ENCODE assay signal across 1 cellular context in the genomic region with DNA sequence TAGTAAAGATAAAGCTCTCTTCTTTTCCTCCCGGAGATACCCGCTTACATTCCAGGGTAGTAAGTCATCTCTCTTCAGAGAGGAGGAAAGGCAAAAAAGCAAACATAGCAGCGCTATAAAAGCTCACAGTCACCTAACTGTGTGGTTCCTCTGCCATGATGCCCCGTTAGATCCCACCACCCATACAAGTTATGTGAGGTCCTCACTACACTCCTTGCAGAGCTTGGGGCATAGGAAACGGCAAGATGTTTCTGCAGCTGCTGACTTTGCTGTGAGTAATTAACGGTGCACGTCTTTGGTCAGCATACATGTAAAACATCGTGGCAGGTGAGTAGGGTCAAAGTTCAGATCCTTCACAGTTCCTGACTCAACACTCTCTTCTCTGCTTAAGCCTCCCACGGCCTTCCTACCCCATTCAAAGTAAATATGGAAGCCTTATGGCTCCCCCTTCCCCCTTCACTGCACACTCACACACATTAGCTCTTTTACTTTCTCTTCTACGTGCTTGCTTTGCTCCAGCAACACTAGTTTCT.
TF ChIP-seq lines count a peak whose summit lies in the region.

No MANE protein-coding gene starts in this region.

TF ChIP-seq in GM23338, 12 proteins besides CTCF, POLR2A, EP300 and RAD21:
- TF ChIP-seq, protein P1, sequence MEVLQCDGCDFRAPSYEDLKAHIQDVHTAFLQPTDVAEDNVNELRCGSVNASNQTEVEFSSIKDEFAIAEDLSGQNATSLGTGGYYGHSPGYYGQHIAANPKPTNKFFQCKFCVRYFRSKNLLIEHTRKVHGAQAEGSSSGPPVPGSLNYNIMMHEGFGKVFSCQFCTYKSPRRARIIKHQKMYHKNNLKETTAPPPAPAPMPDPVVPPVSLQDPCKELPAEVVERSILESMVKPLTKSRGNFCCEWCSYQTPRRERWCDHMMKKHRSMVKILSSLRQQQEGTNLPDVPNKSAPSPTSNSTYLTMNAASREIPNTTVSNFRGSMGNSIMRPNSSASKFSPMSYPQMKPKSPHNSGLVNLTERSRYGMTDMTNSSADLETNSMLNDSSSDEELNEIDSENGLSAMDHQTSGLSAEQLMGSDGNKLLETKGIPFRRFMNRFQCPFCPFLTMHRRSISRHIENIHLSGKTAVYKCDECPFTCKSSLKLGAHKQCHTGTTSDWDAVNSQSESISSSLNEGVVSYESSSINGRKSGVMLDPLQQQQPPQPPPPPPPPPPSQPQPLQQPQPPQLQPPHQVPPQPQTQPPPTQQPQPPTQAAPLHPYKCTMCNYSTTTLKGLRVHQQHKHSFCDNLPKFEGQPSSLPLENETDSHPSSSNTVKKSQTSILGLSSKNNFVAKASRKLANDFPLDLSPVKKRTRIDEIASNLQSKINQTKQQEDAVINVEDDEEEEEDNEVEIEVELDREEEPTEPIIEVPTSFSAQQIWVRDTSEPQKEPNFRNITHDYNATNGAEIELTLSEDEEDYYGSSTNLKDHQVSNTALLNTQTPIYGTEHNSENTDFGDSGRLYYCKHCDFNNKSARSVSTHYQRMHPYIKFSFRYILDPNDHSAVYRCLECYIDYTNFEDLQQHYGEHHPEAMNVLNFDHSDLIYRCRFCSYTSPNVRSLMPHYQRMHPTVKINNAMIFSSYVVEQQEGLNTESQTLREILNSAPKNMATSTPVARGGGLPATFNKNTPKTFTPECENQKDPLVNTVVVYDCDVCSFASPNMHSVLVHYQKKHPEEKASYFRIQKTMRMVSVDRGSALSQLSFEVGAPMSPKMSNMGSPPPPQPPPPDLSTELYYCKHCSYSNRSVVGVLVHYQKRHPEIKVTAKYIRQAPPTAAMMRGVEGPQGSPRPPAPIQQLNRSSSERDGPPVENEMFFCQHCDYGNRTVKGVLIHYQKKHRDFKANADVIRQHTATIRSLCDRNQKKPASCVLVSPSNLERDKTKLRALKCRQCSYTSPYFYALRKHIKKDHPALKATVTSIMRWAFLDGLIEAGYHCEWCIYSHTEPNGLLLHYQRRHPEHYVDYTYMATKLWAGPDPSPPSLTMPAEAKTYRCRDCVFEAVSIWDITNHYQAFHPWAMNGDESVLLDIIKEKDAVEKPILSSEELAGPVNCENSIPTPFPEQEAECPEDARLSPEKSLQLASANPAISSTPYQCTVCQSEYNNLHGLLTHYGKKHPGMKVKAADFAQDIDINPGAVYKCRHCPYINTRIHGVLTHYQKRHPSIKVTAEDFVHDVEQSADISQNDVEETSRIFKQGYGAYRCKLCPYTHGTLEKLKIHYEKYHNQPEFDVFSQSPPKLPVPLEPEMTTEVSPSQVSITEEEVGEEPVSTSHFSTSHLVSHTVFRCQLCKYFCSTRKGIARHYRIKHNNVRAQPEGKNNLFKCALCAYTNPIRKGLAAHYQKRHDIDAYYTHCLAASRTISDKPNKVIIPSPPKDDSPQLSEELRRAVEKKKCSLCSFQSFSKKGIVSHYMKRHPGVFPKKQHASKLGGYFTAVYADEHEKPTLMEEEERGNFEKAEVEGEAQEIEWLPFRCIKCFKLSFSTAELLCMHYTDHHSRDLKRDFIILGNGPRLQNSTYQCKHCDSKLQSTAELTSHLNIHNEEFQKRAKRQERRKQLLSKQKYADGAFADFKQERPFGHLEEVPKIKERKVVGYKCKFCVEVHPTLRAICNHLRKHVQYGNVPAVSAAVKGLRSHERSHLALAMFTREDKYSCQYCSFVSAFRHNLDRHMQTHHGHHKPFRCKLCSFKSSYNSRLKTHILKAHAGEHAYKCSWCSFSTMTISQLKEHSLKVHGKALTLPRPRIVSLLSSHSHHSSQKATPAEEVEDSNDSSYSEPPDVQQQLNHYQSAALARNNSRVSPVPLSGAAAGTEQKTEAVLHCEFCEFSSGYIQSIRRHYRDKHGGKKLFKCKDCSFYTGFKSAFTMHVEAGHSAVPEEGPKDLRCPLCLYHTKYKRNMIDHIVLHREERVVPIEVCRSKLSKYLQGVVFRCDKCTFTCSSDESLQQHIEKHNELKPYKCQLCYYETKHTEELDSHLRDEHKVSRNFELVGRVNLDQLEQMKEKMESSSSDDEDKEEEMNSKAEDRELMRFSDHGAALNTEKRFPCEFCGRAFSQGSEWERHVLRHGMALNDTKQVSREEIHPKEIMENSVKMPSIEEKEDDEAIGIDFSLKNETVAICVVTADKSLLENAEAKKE (CRISPR knock-in tag; IDR thresholded peaks at IDR 0.05), result no peak
- TF ChIP-seq, protein P2, sequence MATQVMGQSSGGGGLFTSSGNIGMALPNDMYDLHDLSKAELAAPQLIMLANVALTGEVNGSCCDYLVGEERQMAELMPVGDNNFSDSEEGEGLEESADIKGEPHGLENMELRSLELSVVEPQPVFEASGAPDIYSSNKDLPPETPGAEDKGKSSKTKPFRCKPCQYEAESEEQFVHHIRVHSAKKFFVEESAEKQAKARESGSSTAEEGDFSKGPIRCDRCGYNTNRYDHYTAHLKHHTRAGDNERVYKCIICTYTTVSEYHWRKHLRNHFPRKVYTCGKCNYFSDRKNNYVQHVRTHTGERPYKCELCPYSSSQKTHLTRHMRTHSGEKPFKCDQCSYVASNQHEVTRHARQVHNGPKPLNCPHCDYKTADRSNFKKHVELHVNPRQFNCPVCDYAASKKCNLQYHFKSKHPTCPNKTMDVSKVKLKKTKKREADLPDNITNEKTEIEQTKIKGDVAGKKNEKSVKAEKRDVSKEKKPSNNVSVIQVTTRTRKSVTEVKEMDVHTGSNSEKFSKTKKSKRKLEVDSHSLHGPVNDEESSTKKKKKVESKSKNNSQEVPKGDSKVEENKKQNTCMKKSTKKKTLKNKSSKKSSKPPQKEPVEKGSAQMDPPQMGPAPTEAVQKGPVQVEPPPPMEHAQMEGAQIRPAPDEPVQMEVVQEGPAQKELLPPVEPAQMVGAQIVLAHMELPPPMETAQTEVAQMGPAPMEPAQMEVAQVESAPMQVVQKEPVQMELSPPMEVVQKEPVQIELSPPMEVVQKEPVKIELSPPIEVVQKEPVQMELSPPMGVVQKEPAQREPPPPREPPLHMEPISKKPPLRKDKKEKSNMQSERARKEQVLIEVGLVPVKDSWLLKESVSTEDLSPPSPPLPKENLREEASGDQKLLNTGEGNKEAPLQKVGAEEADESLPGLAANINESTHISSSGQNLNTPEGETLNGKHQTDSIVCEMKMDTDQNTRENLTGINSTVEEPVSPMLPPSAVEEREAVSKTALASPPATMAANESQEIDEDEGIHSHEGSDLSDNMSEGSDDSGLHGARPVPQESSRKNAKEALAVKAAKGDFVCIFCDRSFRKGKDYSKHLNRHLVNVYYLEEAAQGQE (IDR thresholded peaks at IDR 0.05; ENCODE audit: unreplicated experiment), result no peak
